19 cellular contexts compared by ENCODE assay signal in genomic region chr1:227424948-227425347, GRCh38.
"Had no signal": no experiment of that assay in that cellular context is flagged by ENCODE, and none has a peak within 500 bp of the region (broad histone marks: within the 10 kb centered on the region; RNA-seq: fewer than 3 reads in every experiment).

No MANE protein-coding gene starts in this region.

- H3K9me3 ChIP-seq: adrenal gland, prostate gland, suprapubic skin, upper lobe of left lung had no signal

- H3K27me3 Mint-ChIP-seq: dendritic cell treated with granulocyte-macrophage colony-stimulating factor and Interleukin-4, amounts not matched to agents 40 ng/mL and 50 ng/mL, for 4 days had no signal

- H3K4me3 ChIP-seq: adrenal gland, lung, prostate gland, skin epidermis, suprapubic skin, upper lobe of left lung had no signal

- H3K4me1 ChIP-seq: prostate gland had no signal

- DNase-seq: activated CD4-positive, alpha-beta T cell treated with anti-CD3 and anti-CD28 coated beads, Interleukin-2, amount 50 U/mL, for 4 hours; activated gamma-delta T cell treated with Interleukin-2 at 50 U/mL for 16 hours; adrenal gland; effector CD8-positive, alpha-beta T cell; left colon; midbrain; right cardiac atrium; stimulated activated CD4-positive, alpha-beta T cell treated with anti-CD3 and anti-CD28 coated beads, Interleukin-15, amount 100 ng/mL, for 24 hours; stimulated activated CD4-positive, alpha-beta T cell treated with anti-CD3 and anti-CD28 coated beads, Interleukin-2, amount 100 ng/mL, for 48 hours; stimulated activated naive CD8-positive, alpha-beta T cell treated with anti-CD3 and anti-CD28 coated beads, Interleukin-15, amount 100 ng/mL, for 72 hours; T-helper 2 cell; upper lobe of left lung had no signal

- H3K36me3 Mint-ChIP-seq: activated naive CD4-positive, alpha-beta T cell treated with anti-CD3 and anti-CD28 coated beads, Interleukin-2, amount 50 U/mL, for 72 hours had no signal

- H3K36me3 ChIP-seq: adrenal gland, prostate gland, suprapubic skin, upper lobe of left lung had no signal

- H3K27me3 ChIP-seq: adrenal gland, suprapubic skin, upper lobe of left lung had no signal

- H3K9me3 Mint-ChIP-seq: activated naive CD4-positive, alpha-beta T cell treated with anti-CD3 and anti-CD28 coated beads, Interleukin-2, amount 50 U/mL, for 72 hours; dendritic cell treated with granulocyte-macrophage colony-stimulating factor and Interleukin-4, amounts not matched to agents 40 ng/mL and 50 ng/mL, for 4 days; stimulated activated naive CD8-positive, alpha-beta T cell treated with anti-CD3 and anti-CD28 coated beads, Interleukin-15, amount 100 ng/mL, for 72 hours had no signal

- H3K27ac ChIP-seq: adrenal gland, skin epidermis, suprapubic skin, upper lobe of left lung had no signal

- H3K4me3 Mint-ChIP-seq: dendritic cell treated with granulocyte-macrophage colony-stimulating factor and Interleukin-4, amounts not matched to agents 40 ng/mL and 50 ng/mL, for 4 days; neural crest cell; stimulated activated naive CD8-positive, alpha-beta T cell treated with anti-CD3 and anti-CD28 coated beads, Interleukin-15, amount 100 ng/mL, for 72 hours had no signal

- H3K4me1 Mint-ChIP-seq: stimulated activated naive CD8-positive, alpha-beta T cell treated with anti-CD3 and anti-CD28 coated beads, Interleukin-15, amount 100 ng/mL, for 72 hours had no signal

- ATAC-seq: activated naive CD4-positive, alpha-beta T cell treated with anti-CD3 and anti-CD28 coated beads, Interleukin-2, amount 50 U/mL, for 72 hours; stimulated activated naive CD8-positive, alpha-beta T cell treated with anti-CD3 and anti-CD28 coated beads, Interleukin-15, amount 100 ng/mL, for 72 hours had no signal

- H3K27ac Mint-ChIP-seq: activated naive CD4-positive, alpha-beta T cell treated with anti-CD3 and anti-CD28 coated beads, Interleukin-2, amount 50 U/mL, for 72 hours; dendritic cell treated with granulocyte-macrophage colony-stimulating factor and Interleukin-4, amounts not matched to agents 40 ng/mL and 50 ng/mL, for 4 days; stimulated activated naive CD8-positive, alpha-beta T cell treated with anti-CD3 and anti-CD28 coated beads, Interleukin-15, amount 100 ng/mL, for 72 hours had no signal
